In the genomic region with DNA sequence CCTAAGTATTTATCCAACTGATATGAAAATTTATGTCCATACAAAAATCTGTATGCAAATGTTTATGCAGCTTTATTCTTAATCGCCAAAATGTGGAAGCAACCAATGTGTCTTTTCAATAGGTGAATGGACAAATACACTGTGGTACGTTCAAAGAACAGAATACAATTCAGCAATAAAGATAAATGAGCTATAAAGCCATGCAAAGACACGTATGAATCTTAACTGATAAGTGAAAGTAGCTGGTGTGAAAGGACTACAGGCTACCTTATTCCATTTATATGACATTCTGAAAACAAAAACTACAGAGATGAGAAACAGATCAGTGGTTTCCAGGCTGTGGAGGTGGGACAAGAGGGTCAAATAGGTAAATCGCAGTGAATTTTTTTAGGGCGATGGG, we compare ENCODE assay signal across 27 cellular contexts.
"Had no signal": no experiment of that assay in that cellular context is flagged by ENCODE, and none has a peak within 500 bp of the region (broad histone marks: within the 10 kb centered on the region; RNA-seq: fewer than 3 reads in every experiment).

No MANE protein-coding gene starts in this region.

- H3K4me3 Mint-ChIP-seq: activated naive CD4-positive, alpha-beta T cell treated with anti-CD3 and anti-CD28 coated beads, Interleukin-2, amount 50 U/mL, for 24 hours; activated naive CD8-positive, alpha-beta T cell treated with anti-CD3 and anti-CD28 coated beads, Interleukin-2, amount 50 U/mL, for 24 hours had no signal

- DNase-seq: activated CD4-positive, alpha-beta T cell treated with anti-CD3 and anti-CD28 coated beads for 4 hours; activated CD8-positive, alpha-beta T cell treated with anti-CD3 and anti-CD28 coated beads for 36 hours; activated naive CD4-positive, alpha-beta T cell; activated naive CD8-positive, alpha-beta T cell treated with anti-CD3 and anti-CD28 coated beads, Interleukin-2, amount 50 U/mL, for 24 hours; activated T-cell treated with anti-CD3 and anti-CD28 coated beads, Interleukin-2, amount 50 U/mL, for 48 hours; amniotic stem cell; body of pancreas; central memory CD4-positive, alpha-beta T cell; IMR-90; Kasumi-1; KBM-7; NCI-H1105 treated with DMSO at 0.1 percent for 48 hours; NCI-H146; NCI-H187 treated with DMSO at 0.1 percent for 48 hours; NCI-H2171; NCI-H2227 treated with DMSO at 0.1 percent for 48 hours; NCI-H446 treated with DMSO at 0.1 percent for 48 hours; NCI-H524 treated with DMSO at 0.1 percent for 48 hours; NCI-H82; Peyer's patch; Right ventricle myocardium superior; WERI-Rb-1 had no signal

- H3K27me3 ChIP-seq: ascending aorta, body of pancreas, Peyer's patch, SJSA1 had no signal

- H3K9me3 ChIP-seq: body of pancreas, Peyer's patch, SJSA1 had no signal

- H3K27me3 Mint-ChIP-seq: activated CD8-positive, alpha-beta T cell treated with anti-CD3 and anti-CD28 coated beads for 36 hours; activated naive CD4-positive, alpha-beta T cell treated with anti-CD3 and anti-CD28 coated beads, Interleukin-2, amount 50 U/mL, for 24 hours; activated naive CD8-positive, alpha-beta T cell treated with anti-CD3 and anti-CD28 coated beads, Interleukin-2, amount 50 U/mL, for 24 hours had no signal

- ATAC-seq: activated CD8-positive, alpha-beta T cell treated with anti-CD3 and anti-CD28 coated beads for 36 hours; activated naive CD8-positive, alpha-beta T cell treated with anti-CD3 and anti-CD28 coated beads, Interleukin-2, amount 50 U/mL, for 24 hours; body of pancreas had no signal

- H3K36me3 ChIP-seq: ascending aorta, Peyer's patch, SJSA1, WERI-Rb-1 had no signal

- H3K27ac Mint-ChIP-seq: activated naive CD4-positive, alpha-beta T cell treated with anti-CD3 and anti-CD28 coated beads, Interleukin-2, amount 50 U/mL, for 24 hours had no signal

- H3K4me3 ChIP-seq: ascending aorta, body of pancreas, Peyer's patch, SJSA1 had no signal

- H3K27ac ChIP-seq: ascending aorta, body of pancreas, Peyer's patch, RWPE1, SJSA1, WERI-Rb-1 had no signal

- H3K4me1 ChIP-seq: ascending aorta, Peyer's patch, SJSA1 had no signal

- H3K36me3 Mint-ChIP-seq: activated naive CD4-positive, alpha-beta T cell treated with anti-CD3 and anti-CD28 coated beads, Interleukin-2, amount 50 U/mL, for 24 hours had no signal

- FAIRE-seq: bronchial epithelial cell had no signal
